In genomic region chr10:114042895-114043531, GRCh38 we compare ENCODE assay signal across 8 cellular contexts. TPM values are rescaled to one million over a fixed set of nuclear protein-coding genes. Genes with fewer than 3 reads are reported as not detected.
DNase-seq lines count a peak whose midpoint lies in the region; ATAC-seq and TF ChIP-seq lines count a peak whose summit lies in the region.

No MANE protein-coding gene starts in this region.

- H3K23ac ChIP-seq in IMR-90 (ENCODE audit: low read depth, low read length) = no peak overlapping the region

- in situ Hi-C loops in IMR-90 (cut with MboI; ENCODE audit: low sequenced_read_pairs) = no loop called here

- no peak for TF ChIP-seq RAD21 in IMR-90 (IDR thresholded peaks at IDR 0.05; ENCODE audit: low read length)

- no peak overlapping the region for H4K8ac ChIP-seq in IMR-90 (ENCODE audit: low read depth in 2 of 2, low read length in 2 of 2)

- intact Hi-C loops in CD14-positive monocyte (cut with micrococcal nuclease) (loop anchor here (5.0 to 10.0 kb wide), 2 partner anchors 58 to 81 kb away; no protein-coding TSS in a partner anchor), IMR-90 (cut with micrococcal nuclease) (no loop called here)

- H3K9me3 ChIP-seq in IMR-90 (ENCODE audit: control insufficient read depth, insufficient read depth, low read length) = peaks cover 3% of the 10 kb centered on the region; the same call in 1 of the 2 replicates

- dilution Hi-C loops in IMR-90 (cut with HindIII; ENCODE audit: low sequenced_read_pairs, unreplicated experiment) = no loop called here

- no peak overlapping the region; the same call in 1 of the 2 replicates for H3K4me3 ChIP-seq in IMR-90 (ENCODE audit: insufficient read depth, low read depth, low read length)

- WGBS in IMR-90 (ENCODE audit: extremely low coverage in 2 of 2, insufficient read length in 1 of 2), 2 experiments = 2% methylated on average over 18 of the region's 38 CpGs; no CpG with 5 or more reads in 1 of the 2 experiments

- H2BK20ac ChIP-seq in IMR-90 (ENCODE audit: low read depth, low read length) = no peak overlapping the region

- H2AK9ac ChIP-seq in IMR-90 (replicated peaks; ENCODE audit: low read depth, low read length, poor library complexity) = no peak overlapping the region

- POLR2A ChIA-PET in IMR-90 (lab: Charles Lee; ENCODE audit: unreplicated experiment) = no interaction called here

- no peak overlapping the region for H2BK15ac ChIP-seq in IMR-90 (ENCODE audit: low read depth, low read length)

- no peaks in the 10 kb centered on the region for H3K79me1 ChIP-seq in IMR-90 (ENCODE audit: low read depth in 1 of 2, low read length in 2 of 2)

- no peak overlapping the region for H3K18ac ChIP-seq in IMR-90 (ENCODE audit: low read depth, low read length)

- H3K36me3 Mint-ChIP-seq in CD14-positive monocyte = peaks cover 0 to 7% of the 10 kb centered on the region in 2 donors
- H3K36me3 Mint-ChIP-seq in activated CD8-positive, alpha-beta memory T cell treated with anti-CD3 and anti-CD28 coated beads, Interleukin-2, amount 10 ng/mL, durations not matched to agents 7 days and 5 days = peaks cover 5% of the 10 kb centered on the region
- no peaks in the 10 kb centered on the region for H3K36me3 Mint-ChIP-seq in glutamatergic neuron (ENCODE audit: unreplicated experiment)

- TF ChIP-seq POLR2A in IMR-90 (IDR thresholded peaks at IDR 0.05; ENCODE audit: low read depth, low read length) = no peak

- no peak for TF ChIP-seq CTCF in CD14-positive monocyte (IDR thresholded peaks at IDR 0.05)
- TF ChIP-seq CTCF in IMR-90 (conservative IDR thresholded peaks at IDR 0.05; ENCODE audit: low read depth, low read length) = no peak
- TF ChIP-seq CTCF in glutamatergic neuron (IDR thresholded peaks at IDR 0.05; ENCODE audit: partially characterized antibody, unreplicated experiment) = no peak
- TF ChIP-seq CTCF in omental fat pad (IDR thresholded peaks at IDR 0.05) = no peak

- H3K9me1 ChIP-seq in IMR-90 (ENCODE audit: insufficient read depth, low read length) = no peaks in the 10 kb centered on the region

- H3K4me1 Mint-ChIP-seq in CD14-positive monocyte (peaks cover 42% of the 10 kb centered on the region), glutamatergic neuron (ENCODE audit: low read depth, unreplicated experiment) (peaks cover 5% of the 10 kb centered on the region)
- H3K4me1 Mint-ChIP-seq in activated CD8-positive, alpha-beta memory T cell treated with anti-CD3 and anti-CD28 coated beads, Interleukin-2, amount 10 ng/mL, durations not matched to agents 7 days and 5 days = peaks cover 27% of the 10 kb centered on the region

- H3K56ac ChIP-seq in IMR-90 (ENCODE audit: extremely low read depth, insufficient read depth, low read length) = no peak overlapping the region

- CTCF ChIA-PET in IMR-90 (lab: Yijun Ruan, JAX) = interaction anchor here (1.4 kb wide), 1 partner anchor 11 kb away, joined by 4 read pairs; no protein-coding TSS in a partner anchor
- CTCF ChIA-PET in activated CD8-positive, alpha-beta memory T cell treated with anti-CD3 and anti-CD28 coated beads, Interleukin-2, amount 10 ng/mL, durations not matched to agents 7 days and 5 days (lab: Charles Lee) = interaction anchor here (1.0 to 2.3 kb wide), 5 partner anchors 8 to 82 kb away, joined by 3 to 10 read pairs (median 7); no protein-coding TSS in a partner anchor

- DNase-seq in CD14-positive monocyte (ENCODE audit: low spot score) = peak; percentile 58
- DNase-seq in IMR-90 = peak; percentile 4
- peak; percentile 53 for DNase-seq in activated CD8-positive, alpha-beta memory T cell treated with anti-CD3 and anti-CD28 coated beads, Interleukin-2, amount 10 ng/mL, durations not matched to agents 7 days and 5 days
- DNase-seq in glutamatergic neuron = peak; percentile 46
- no peak for DNase-seq in omental fat pad (ENCODE audit: low spot score)
- DNase-seq in amniotic stem cell (lab: John Stamatoyannopoulos, UW) = no peak
- no peak for DNase-seq in T1000 (lab: John Stamatoyannopoulos, UW)

- no peaks in the 10 kb centered on the region for H3K36me3 ChIP-seq in IMR-90 (ENCODE audit: control insufficient read depth, insufficient read depth, low read length)

- H2BK5ac ChIP-seq in IMR-90 (ENCODE audit: low read depth, low read length, poor library complexity, severe bottlenecking) = no peak overlapping the region

- H3K9ac ChIP-seq in IMR-90 (ENCODE audit: low read depth, low read length) = no peak overlapping the region

- peaks cover 3% of the 10 kb centered on the region; the same call in 1 of the 2 replicates for H3K4me1 ChIP-seq in IMR-90 (ENCODE audit: control insufficient read depth, insufficient read depth, low read length)

- no peak overlapping the region for H4K91ac ChIP-seq in IMR-90 (ENCODE audit: insufficient read depth, low read depth, low read length)

- BruUV-seq in IMR-90 (replicated peaks; lab: Mats Ljungman, UMichigan) = no TSS peak

- H3K4me3 Mint-ChIP-seq in CD14-positive monocyte = peak overlapping the region; percentile 89 to 99
- H3K4me3 Mint-ChIP-seq in activated CD8-positive, alpha-beta memory T cell treated with anti-CD3 and anti-CD28 coated beads, Interleukin-2, amount 10 ng/mL, durations not matched to agents 7 days and 5 days = peak overlapping the region; percentile 70
- peak overlapping the region; percentile 87 for H3K4me3 Mint-ChIP-seq in glutamatergic neuron (ENCODE audit: unreplicated experiment)

- ATAC-seq in GM19035 (IDR thresholded peaks at IDR 0.05; ENCODE audit: unreplicated experiment) (peak; percentile 41), IMR-90 (ENCODE audit: low read depth) (no peak; the same call in 1 of the 2 replicates), omental fat pad (ENCODE audit: low FRiP score) (peak; percentile 8)
- ATAC-seq in activated CD8-positive, alpha-beta memory T cell treated with anti-CD3 and anti-CD28 coated beads, Interleukin-2, amount 10 ng/mL, durations not matched to agents 7 days and 5 days = peak; percentile 40

- H3K27ac Mint-ChIP-seq in CD14-positive monocyte (peak overlapping the region; percentile 68 to 91 (median 78)), glutamatergic neuron (ENCODE audit: unreplicated experiment) (no peak overlapping the region)
- no peak overlapping the region for H3K27ac Mint-ChIP-seq in activated CD8-positive, alpha-beta memory T cell treated with anti-CD3 and anti-CD28 coated beads, Interleukin-2, amount 10 ng/mL, durations not matched to agents 7 days and 5 days

- peaks cover 56% of the 10 kb centered on the region for H3K27me3 ChIP-seq in IMR-90 (ENCODE audit: control insufficient read depth, insufficient read depth, low read length)

- no peak overlapping the region for H2BK120ac ChIP-seq in IMR-90 (ENCODE audit: low read depth, low read length)

- no peak overlapping the region for H4K5ac ChIP-seq in IMR-90 (ENCODE audit: low read depth, low read length)

- no peak overlapping the region for H3K14ac ChIP-seq in IMR-90 (replicated peaks; ENCODE audit: low read depth, low read length)

- peak overlapping the region; percentile 67 for H2AFZ ChIP-seq in IMR-90 (replicated peaks; ENCODE audit: low read length, poor library complexity)

- no peak overlapping the region for H2AK5ac ChIP-seq in IMR-90 (ENCODE audit: low read depth, low read length)

- H3K9me3 Mint-ChIP-seq in CD14-positive monocyte (peaks cover 0 to 10% (median 5%) of the 10 kb centered on the region in 7 donors), glutamatergic neuron (ENCODE audit: unreplicated experiment) (no peaks in the 10 kb centered on the region)
- no peaks in the 10 kb centered on the region for H3K9me3 Mint-ChIP-seq in activated CD8-positive, alpha-beta memory T cell treated with anti-CD3 and anti-CD28 coated beads, Interleukin-2, amount 10 ng/mL, durations not matched to agents 7 days and 5 days (ENCODE audit: low read depth)

- no peak overlapping the region for H3K4ac ChIP-seq in IMR-90 (ENCODE audit: low read depth, low read length)

- no peak overlapping the region for H3K27ac ChIP-seq in IMR-90 (ENCODE audit: insufficient read depth, low read length)

- H4K20me1 ChIP-seq in IMR-90 (ENCODE audit: insufficient read depth, low read length) = no peaks in the 10 kb centered on the region; the same call in 1 of the 2 replicates

- H3K27me3 Mint-ChIP-seq in CD14-positive monocyte (ENCODE audit: low read depth in 3 of 3) (peaks cover 28 to 42% (median 38%) of the 10 kb centered on the region in 3 donors), glutamatergic neuron (ENCODE audit: unreplicated experiment) (peaks cover 11% of the 10 kb centered on the region)
- H3K27me3 Mint-ChIP-seq in activated CD8-positive, alpha-beta memory T cell treated with anti-CD3 and anti-CD28 coated beads, Interleukin-2, amount 10 ng/mL, durations not matched to agents 7 days and 5 days = peaks cover 79% of the 10 kb centered on the region

- H3K4me2 ChIP-seq in IMR-90 (ENCODE audit: low read depth, low read length) = peak overlapping the region; percentile 55; the same call in 1 of the 2 replicates

TF ChIP-seq in IMR-90, 13 proteins besides CTCF, POLR2A, EP300 and RAD21 (continues in another document):
- TF ChIP-seq RCOR1 (IDR thresholded peaks at IDR 0.05; ENCODE audit: insufficient replicate concordance, low read length) (no peak), USF2 (IDR thresholded peaks at IDR 0.05; ENCODE audit: low read depth, low read length) (no peak), FOS (IDR thresholded peaks at IDR 0.05; ENCODE audit: low read depth, low read length) (no peak)

RNA-seq across cellular contexts. Expression of gene ADRB1, which starts 0.7 kb away (rescaled TPM):
- polyA plus RNA-seq in CD14-positive monocyte (under 1 TPM in 1 of 2 donors, not detected in 1; 0.05 TPM), IMR-90 (2012; rRNA removed) (not detected in 2 replicates)
- total RNA-seq in IMR-90 (2012; rRNA removed) (not detected in 2 replicates), glutamatergic neuron (ENCODE audit: unreplicated experiment) (not detected), omental fat pad (10 to 100 TPM in 1 of 4 donors, 1 to 10 TPM in 3; 4.3 to 16.7 (median 6.4) TPM)
- polyA plus RNA-seq in IMR-90 (2012; cell fraction: cytosol; rRNA removed) = not detected in 2 replicates
- polyA plus RNA-seq in IMR-90 (2012; cell fraction: nucleus; rRNA removed; ENCODE audit: low replicate concordance) = not detected in 2 replicates
- 1 to 10 TPM; 2.3 to 2.8 TPM for total RNA-seq in activated CD8-positive, alpha-beta memory T cell treated with anti-CD3 and anti-CD28 coated beads, Interleukin-2, amount 10 ng/mL, durations not matched to agents 7 days and 5 days

Comparison
In these comparisons a context has a peak if more than half of its experiments do, and no peak if none do; other contexts are left out.
1. DNase-seq: peak in CD14-positive monocyte (single experiment), IMR-90 (single experiment), activated CD8-positive, alpha-beta memory T cell treated with anti-CD3 and anti-CD28 coated beads, Interleukin-2, amount 10 ng/mL, durations not matched to agents 7 days and 5 days (single experiment) and glutamatergic neuron (single experiment); none in omental fat pad (single experiment), amniotic stem cell (single experiment) and T1000 (single experiment).
2. H3K27ac Mint-ChIP-seq: peak in CD14-positive monocyte (7 of 7); none in activated CD8-positive, alpha-beta memory T cell treated with anti-CD3 and anti-CD28 coated beads, Interleukin-2, amount 10 ng/mL, durations not matched to agents 7 days and 5 days (single experiment) and glutamatergic neuron (single experiment).
3. Peak in every context shown above with its lines, with median percentiles within 50 percentile points of each other: H3K4me3 Mint-ChIP-seq.